1 cellular context compared by ENCODE assay signal in genomic region chr20:36826556-36827244, GRCh38.
TF ChIP-seq lines count a peak whose summit lies in the region.

No MANE protein-coding gene starts in this region.

TF ChIP-seq in GM12878, 131 proteins besides CTCF, POLR2A, EP300 and RAD21:
- TF ChIP-seq ZZZ3 (IDR thresholded peaks at IDR 0.05; ENCODE audit: control insufficient read depth, insufficient read length, low read depth) (no peak), ESRRA (IDR thresholded peaks at IDR 0.05; ENCODE audit: low read length) (no peak), POU2F2 (IDR thresholded peaks at IDR 0.05; ENCODE audit: borderline replicate concordance, low read depth, low read length) (no peak), TCF12 (IDR thresholded peaks at IDR 0.05; ENCODE audit: low read depth, low read length) (no peak), NBN (IDR thresholded peaks at IDR 0.05) (no peak), SPI1 (IDR thresholded peaks at IDR 0.05; ENCODE audit: borderline replicate concordance, insufficient read depth, low read depth, low read length) (no peak), ZNF217 (IDR thresholded peaks at IDR 0.05) (no peak), YBX1 (IDR thresholded peaks at IDR 0.05) (no peak)
- TF ChIP-seq, protein P1, sequence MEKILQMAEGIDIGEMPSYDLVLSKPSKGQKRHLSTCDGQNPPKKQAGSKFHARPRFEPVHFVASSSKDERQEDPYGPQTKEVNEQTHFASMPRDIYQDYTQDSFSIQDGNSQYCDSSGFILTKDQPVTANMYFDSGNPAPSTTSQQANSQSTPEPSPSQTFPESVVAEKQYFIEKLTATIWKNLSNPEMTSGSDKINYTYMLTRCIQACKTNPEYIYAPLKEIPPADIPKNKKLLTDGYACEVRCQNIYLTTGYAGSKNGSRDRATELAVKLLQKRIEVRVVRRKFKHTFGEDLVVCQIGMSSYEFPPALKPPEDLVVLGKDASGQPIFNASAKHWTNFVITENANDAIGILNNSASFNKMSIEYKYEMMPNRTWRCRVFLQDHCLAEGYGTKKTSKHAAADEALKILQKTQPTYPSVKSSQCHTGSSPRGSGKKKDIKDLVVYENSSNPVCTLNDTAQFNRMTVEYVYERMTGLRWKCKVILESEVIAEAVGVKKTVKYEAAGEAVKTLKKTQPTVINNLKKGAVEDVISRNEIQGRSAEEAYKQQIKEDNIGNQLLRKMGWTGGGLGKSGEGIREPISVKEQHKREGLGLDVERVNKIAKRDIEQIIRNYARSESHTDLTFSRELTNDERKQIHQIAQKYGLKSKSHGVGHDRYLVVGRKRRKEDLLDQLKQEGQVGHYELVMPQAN (conservative IDR thresholded peaks at IDR 0.05), result no peak
- TF ChIP-seq, protein P2, sequence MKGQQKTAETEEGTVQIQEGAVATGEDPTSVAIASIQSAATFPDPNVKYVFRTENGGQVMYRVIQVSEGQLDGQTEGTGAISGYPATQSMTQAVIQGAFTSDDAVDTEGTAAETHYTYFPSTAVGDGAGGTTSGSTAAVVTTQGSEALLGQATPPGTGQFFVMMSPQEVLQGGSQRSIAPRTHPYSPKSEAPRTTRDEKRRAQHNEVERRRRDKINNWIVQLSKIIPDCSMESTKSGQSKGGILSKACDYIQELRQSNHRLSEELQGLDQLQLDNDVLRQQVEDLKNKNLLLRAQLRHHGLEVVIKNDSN (IDR thresholded peaks at IDR 0.05; ENCODE audit: borderline replicate concordance, extremely low read length, insufficient read depth, low read depth, low read length), result no peak
- TF ChIP-seq, protein P3, sequence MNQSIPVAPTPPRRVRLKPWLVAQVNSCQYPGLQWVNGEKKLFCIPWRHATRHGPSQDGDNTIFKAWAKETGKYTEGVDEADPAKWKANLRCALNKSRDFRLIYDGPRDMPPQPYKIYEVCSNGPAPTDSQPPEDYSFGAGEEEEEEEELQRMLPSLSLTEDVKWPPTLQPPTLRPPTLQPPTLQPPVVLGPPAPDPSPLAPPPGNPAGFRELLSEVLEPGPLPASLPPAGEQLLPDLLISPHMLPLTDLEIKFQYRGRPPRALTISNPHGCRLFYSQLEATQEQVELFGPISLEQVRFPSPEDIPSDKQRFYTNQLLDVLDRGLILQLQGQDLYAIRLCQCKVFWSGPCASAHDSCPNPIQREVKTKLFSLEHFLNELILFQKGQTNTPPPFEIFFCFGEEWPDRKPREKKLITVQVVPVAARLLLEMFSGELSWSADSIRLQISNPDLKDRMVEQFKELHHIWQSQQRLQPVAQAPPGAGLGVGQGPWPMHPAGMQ (IDR thresholded peaks at IDR 0.05; ENCODE audit: borderline replicate concordance), result no peak
- TF ChIP-seq, protein P4, sequence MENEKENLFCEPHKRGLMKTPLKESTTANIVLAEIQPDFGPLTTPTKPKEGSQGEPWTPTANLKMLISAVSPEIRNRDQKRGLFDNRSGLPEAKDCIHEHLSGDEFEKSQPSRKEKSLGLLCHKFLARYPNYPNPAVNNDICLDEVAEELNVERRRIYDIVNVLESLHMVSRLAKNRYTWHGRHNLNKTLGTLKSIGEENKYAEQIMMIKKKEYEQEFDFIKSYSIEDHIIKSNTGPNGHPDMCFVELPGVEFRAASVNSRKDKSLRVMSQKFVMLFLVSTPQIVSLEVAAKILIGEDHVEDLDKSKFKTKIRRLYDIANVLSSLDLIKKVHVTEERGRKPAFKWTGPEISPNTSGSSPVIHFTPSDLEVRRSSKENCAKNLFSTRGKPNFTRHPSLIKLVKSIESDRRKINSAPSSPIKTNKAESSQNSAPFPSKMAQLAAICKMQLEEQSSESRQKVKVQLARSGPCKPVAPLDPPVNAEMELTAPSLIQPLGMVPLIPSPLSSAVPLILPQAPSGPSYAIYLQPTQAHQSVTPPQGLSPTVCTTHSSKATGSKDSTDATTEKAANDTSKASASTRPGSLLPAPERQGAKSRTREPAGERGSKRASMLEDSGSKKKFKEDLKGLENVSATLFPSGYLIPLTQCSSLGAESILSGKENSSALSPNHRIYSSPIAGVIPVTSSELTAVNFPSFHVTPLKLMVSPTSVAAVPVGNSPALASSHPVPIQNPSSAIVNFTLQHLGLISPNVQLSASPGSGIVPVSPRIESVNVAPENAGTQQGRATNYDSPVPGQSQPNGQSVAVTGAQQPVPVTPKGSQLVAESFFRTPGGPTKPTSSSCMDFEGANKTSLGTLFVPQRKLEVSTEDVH (IDR thresholded peaks at IDR 0.05; ENCODE audit: low read depth, partially characterized antibody), result no peak
